Comparison of ENCODE assay signal across 9 cellular contexts in the genomic region with DNA sequence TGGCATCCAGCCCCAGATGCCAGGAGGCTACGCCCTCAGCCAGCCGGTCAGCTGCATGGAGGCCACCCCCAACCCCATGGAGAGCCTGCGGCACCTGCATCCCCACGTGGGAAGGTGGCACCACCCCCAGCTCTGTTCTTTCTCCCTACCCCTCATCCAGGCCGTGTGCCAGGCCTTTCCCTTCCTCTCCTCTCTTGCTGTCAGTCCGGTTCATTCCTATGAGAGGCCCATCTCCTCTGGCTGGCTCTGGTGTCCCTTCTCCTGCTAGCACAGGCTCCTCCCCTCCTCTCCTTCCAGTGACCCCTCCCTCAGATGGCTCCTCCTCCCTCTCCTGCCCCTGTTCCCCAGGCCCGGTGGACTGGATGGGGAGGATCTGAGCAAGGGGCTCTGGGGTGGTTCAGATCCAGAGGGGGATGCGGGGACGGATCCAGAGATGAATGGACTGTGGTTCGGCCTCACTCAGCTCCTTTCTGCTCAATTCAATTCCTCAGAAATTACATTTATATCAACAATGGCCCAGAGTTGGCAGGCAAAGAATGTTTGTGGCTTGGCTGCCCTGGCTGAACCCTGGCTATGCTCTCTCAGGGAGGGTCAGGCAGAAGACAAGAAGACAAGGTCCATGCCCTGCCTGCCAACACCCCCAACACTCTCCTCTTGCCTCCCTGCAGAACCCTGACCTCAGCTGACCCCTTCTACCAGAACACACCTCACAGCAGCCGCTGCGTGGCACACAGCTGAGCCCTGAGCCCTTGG. TPM values are rescaled to one million over a fixed set of nuclear protein-coding genes. Genes with fewer than 3 reads are reported as not detected.
DNase-seq lines count a peak whose midpoint lies in the region; ATAC-seq lines count a peak whose summit lies in the region.
"Had no signal": no experiment of that assay in that cellular context is flagged by ENCODE, and none has a peak within 500 bp of the region (broad histone marks: within the 10 kb centered on the region; RNA-seq: fewer than 3 reads in every experiment).

No MANE protein-coding gene starts in this region.

- peaks cover 0 to 3% (median under 1%) of the 10 kb centered on the region in 5 donors for H3K27me3 ChIP-seq in subcutaneous abdominal adipose tissue (ENCODE audit: control insufficient read depth in 5 of 5, insufficient read depth in 4 of 5, low read length in 5 of 5)

- H3K27ac ChIP-seq in subcutaneous abdominal adipose tissue (ENCODE audit: low read depth, low read length), result no peak overlapping the region

- peaks cover 11 to 40% (median 28%) of the 10 kb centered on the region in 5 donors for H3K4me1 ChIP-seq in subcutaneous abdominal adipose tissue (ENCODE audit: control insufficient read depth in 5 of 5, insufficient read depth in 5 of 5, low read length in 5 of 5)

- ATAC-seq in GM18502 (IDR thresholded peaks at IDR 0.05; ENCODE audit: poor library complexity, unreplicated experiment), result no peak

- peak overlapping the region in 4 of 5 donors; percentile 17 to 48 (median 35) for H3K4me3 ChIP-seq in subcutaneous abdominal adipose tissue (ENCODE audit: low read depth in 1 of 5, low read length in 5 of 5)

- in situ Hi-C loops in G401 (cut with HindIII; ENCODE audit: low sequenced_read_pairs), result no loop called here

- DNase-seq in DMS153 (lab: John Stamatoyannopoulos, UW) (peak; percentile 11), DMS153 treated with DMSO at 0.1 percent for 48 hours (lab: John Stamatoyannopoulos, UW; ENCODE audit: unreplicated experiment) (no peak), astrocyte of the hippocampus (ENCODE audit: low read depth, low spot score) (peak; percentile 77), islet precursor cell (peak; percentile 83), occipital lobe (lab: John Stamatoyannopoulos, UW) (no peak), G401 (ENCODE audit: low spot score) (no peak)
- DNase-seq: activated CD8-positive, alpha-beta memory T cell treated with anti-CD3 and anti-CD28 coated beads, Interleukin-2, amount 50 U/mL, for 4 hours had no signal

- H3K9ac ChIP-seq in subcutaneous abdominal adipose tissue (ENCODE audit: low read length in 5 of 5), result peak overlapping the region in 2 of 5 donors; percentile 12 to 50

- H3K36me3 ChIP-seq in subcutaneous abdominal adipose tissue (ENCODE audit: control insufficient read depth in 5 of 5, insufficient read depth in 5 of 5, low read length in 5 of 5), result peaks cover 0 to 11% (median 0%) of the 10 kb centered on the region in 5 donors

- no peaks in the 10 kb centered on the region for H3K9me3 ChIP-seq in subcutaneous abdominal adipose tissue (ENCODE audit: control insufficient read depth in 5 of 5, low read length in 5 of 5)

RNA-seq across cellular contexts. Expression of a gene that starts 18.5 kb away (rescaled TPM):
- total RNA-seq in occipital lobe, result 3.1 TPM
- total RNA-seq in G401 (2014; rRNA removed; shearing (Covaris generic)), result 2.5 and 4.6 TPM in 2 replicates

Comparison
In these comparisons a context has a peak if more than half of its experiments do, and no peak if none do; other contexts are left out.
1. DNase-seq: peak in DMS153 (single experiment), astrocyte of the hippocampus (single experiment) and islet precursor cell (single experiment); none in DMS153 treated with DMSO at 0.1 percent for 48 hours (single experiment), occipital lobe (single experiment) and G401 (single experiment).